ENCODE assay signal across 17 cellular contexts in the genomic region with DNA sequence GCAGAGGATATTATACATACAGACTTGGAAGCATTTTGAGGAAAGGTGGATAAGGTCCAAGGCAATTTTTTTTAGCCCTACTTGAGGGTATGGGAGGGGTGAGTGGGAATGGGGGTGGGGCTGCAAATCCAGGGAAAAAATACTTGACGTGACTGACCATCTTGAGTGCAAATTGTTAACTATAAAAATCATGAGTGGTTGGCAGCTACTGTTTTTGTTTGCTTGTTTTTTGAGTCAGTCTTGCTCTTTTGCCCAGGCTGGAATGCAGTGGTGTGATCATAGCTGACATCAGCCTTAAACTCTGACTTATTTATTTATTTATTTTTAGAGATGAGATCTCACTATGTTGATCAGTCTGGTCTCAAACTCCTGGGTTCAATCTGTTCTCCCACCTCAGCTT.
A peak's percentile ranks its signal among the peaks of the same experiment; 100 is the strongest.
DNase-seq lines count a peak whose midpoint lies in the region; ATAC-seq and TF ChIP-seq lines count a peak whose summit lies in the region.
"Had no signal": no experiment of that assay in that cellular context is flagged by ENCODE, and none has a peak within 500 bp of the region (broad histone marks: within the 10 kb centered on the region; RNA-seq: fewer than 3 reads in every experiment).

No MANE protein-coding gene starts in this region.

- H3K27ac ChIP-seq in skeletal muscle tissue (ENCODE audit: low read depth, low read length) (peak overlapping the region; percentile 19), heart right ventricle (peak overlapping the region in 1 of 10 donors; percentile 47)
- H3K27ac ChIP-seq: left ventricle myocardium inferior, skin epidermis had no signal

- no peaks in the 10 kb centered on the region for H3K9me3 ChIP-seq in skeletal muscle tissue (ENCODE audit: control insufficient read depth in 3 of 3, low read length in 3 of 3)
- H3K9me3 ChIP-seq in heart right ventricle = peaks cover 0 to 5% (median 0%) of the 10 kb centered on the region in 11 donors

- DNase-seq in LNCaP clone FGC (ENCODE audit: low read depth) (peak; percentile 74), astrocyte of the hippocampus (ENCODE audit: low read depth, low spot score) (peak; percentile 77), glomerular visceral epithelial cell (ENCODE audit: extremely low spot score) (peak; percentile 70), cerebellar nuclear complex (lab: John Stamatoyannopoulos, UW) (no peak), heart right ventricle (no peak)
- DNase-seq: activated CD4-positive, alpha-beta T cell treated with anti-CD3 and anti-CD28 coated beads for 48 hours; activated CD8-positive, alpha-beta memory T cell treated with anti-CD3 and anti-CD28 coated beads, Interleukin-2, amount 50 U/mL, for 4 hours; activated gamma-delta T cell; Calu3; esophagus squamous epithelium; left ventricle myocardium inferior; NCI-H2029 treated with DMSO at 0.1 percent for 48 hours; NCI-H526 treated with DMSO at 0.1 percent for 48 hours had no signal

- no peak for ATAC-seq in HG02763 (IDR thresholded peaks at IDR 0.05; ENCODE audit: unreplicated experiment)
- no peak for ATAC-seq in HG03460 (IDR thresholded peaks at IDR 0.05; ENCODE audit: unreplicated experiment)
- ATAC-seq in heart right ventricle = no peak

- H3K36me3 ChIP-seq in skeletal muscle tissue (ENCODE audit: control insufficient read depth in 3 of 3, insufficient read depth in 3 of 3, low read length in 3 of 3) = no peaks in the 10 kb centered on the region
- no peaks in the 10 kb centered on the region for H3K36me3 ChIP-seq in heart right ventricle
- H3K36me3 ChIP-seq: esophagus squamous epithelium, left ventricle myocardium inferior had no signal

- intact Hi-C loops in heart right ventricle (cut with DNase I) = no loop called here

- 67 to 80% methylated on average over 1 of the region's 1 CpG for WGBS in heart right ventricle, 2 donors

- TF ChIP-seq CTCF in LNCaP clone FGC (IDR thresholded peaks at IDR 0.05; ENCODE audit: control insufficient read depth, extremely low read depth, insufficient read depth) = no peak
- no peak for TF ChIP-seq CTCF in heart right ventricle (IDR thresholded peaks at IDR 0.05)

- H3K27me3 ChIP-seq in skeletal muscle tissue (ENCODE audit: control insufficient read depth in 3 of 3, insufficient read depth in 3 of 3, low read length in 3 of 3) = no peaks in the 10 kb centered on the region
- H3K27me3 ChIP-seq in heart right ventricle = no peaks in the 10 kb centered on the region
- H3K27me3 ChIP-seq: esophagus squamous epithelium had no signal

- no peak overlapping the region for H3K9ac ChIP-seq in skeletal muscle tissue (ENCODE audit: low read depth in 1 of 3, low read length in 3 of 3)

- no peaks in the 10 kb centered on the region for H3K4me1 ChIP-seq in skeletal muscle tissue (ENCODE audit: control insufficient read depth in 3 of 3, insufficient read depth in 3 of 3, low read length in 3 of 3)
- H3K4me1 ChIP-seq in heart right ventricle = no peaks in the 10 kb centered on the region
- H3K4me1 ChIP-seq: esophagus squamous epithelium, left ventricle myocardium inferior had no signal

- no peak overlapping the region for H3K4me3 ChIP-seq in LNCaP clone FGC (ENCODE audit: low read depth, low read length)
- no peak overlapping the region for H3K4me3 ChIP-seq in skeletal muscle tissue (ENCODE audit: low read length in 3 of 3)
- H3K4me3 ChIP-seq in heart right ventricle = no peak overlapping the region
- H3K4me3 ChIP-seq: esophagus squamous epithelium, left ventricle myocardium inferior, skin epidermis had no signal

Comparison
In these comparisons a context has a peak if more than half of its experiments do, and no peak if none do; other contexts are left out.
1. DNase-seq: peak in LNCaP clone FGC (single experiment), astrocyte of the hippocampus (single experiment) and glomerular visceral epithelial cell (single experiment); none in cerebellar nuclear complex (0 of 2) and heart right ventricle (0 of 2).